8 cellular contexts compared by ENCODE assay signal in the genomic region with DNA sequence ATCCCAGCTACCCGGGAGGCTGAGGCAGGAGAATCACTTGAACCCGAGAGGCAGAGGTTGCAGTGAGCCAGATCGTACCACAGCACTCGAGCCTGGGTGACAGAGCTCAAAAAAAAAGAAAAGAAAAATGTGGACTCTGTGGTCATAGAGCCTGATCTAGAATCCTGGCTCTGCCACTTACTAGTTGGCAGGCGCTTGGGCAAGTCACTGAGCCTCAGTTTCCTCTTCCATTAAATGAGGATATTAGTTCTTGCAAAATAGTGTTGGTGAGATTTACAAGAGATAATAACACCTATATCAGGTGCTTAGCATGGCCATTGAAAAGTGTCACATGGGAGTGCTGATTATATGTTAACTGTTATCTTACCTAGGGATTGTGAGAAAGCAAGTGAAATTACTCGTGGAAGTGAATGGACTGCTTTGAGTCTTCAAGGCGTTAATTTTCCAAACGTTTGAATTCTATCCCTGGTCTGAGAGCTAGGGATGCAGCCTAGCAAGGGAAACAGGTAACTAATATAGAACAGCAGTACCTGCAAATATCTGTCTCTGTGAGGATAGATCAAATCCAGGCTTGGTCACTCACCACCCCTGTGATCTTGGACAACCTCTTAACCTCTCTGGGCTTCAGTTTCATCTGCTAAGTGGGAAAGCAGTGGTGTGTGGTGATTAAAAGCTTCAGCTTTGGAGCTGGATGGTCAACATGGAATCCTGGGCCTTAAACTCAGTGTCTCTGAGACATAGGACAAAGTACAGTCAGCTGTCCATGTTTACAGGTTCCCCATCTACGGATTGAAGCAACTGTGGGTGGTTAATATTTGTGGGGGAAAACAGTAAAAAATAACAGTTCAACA. TPM values are rescaled to one million over a fixed set of nuclear protein-coding genes. Genes with fewer than 3 reads are reported as not detected.
DNase-seq lines count a peak whose midpoint lies in the region; ATAC-seq and TF ChIP-seq lines count a peak whose summit lies in the region.

No MANE protein-coding gene starts in this region.

- peak overlapping the region; percentile 79 to 97 for H3K4me3 ChIP-seq in Panc1 (ENCODE audit: low read depth in 2 of 2, low read length in 2 of 2)
- H3K4me3 ChIP-seq in epithelial cell of esophagus (ENCODE audit: low read length), result peak overlapping the region; percentile 95
- H3K4me3 ChIP-seq in body of pancreas, result peak overlapping the region in 1 of 2 donors; percentile 70

- H3K27ac Mint-ChIP-seq in Calu3 (ENCODE audit: unreplicated experiment) (peak overlapping the region; percentile 97), progenitor cell of endocrine pancreas (no peak overlapping the region)

- no peak for DNase-seq in Calu3
- no peak for DNase-seq in Panc1 (ENCODE audit: low read depth, low spot score)
- no peak for DNase-seq in epithelial cell of esophagus (ENCODE audit: low read depth)
- DNase-seq in progenitor cell of endocrine pancreas (ENCODE audit: low spot score, unreplicated experiment), result no peak
- no peak for DNase-seq in head of caudate nucleus
- no peak for DNase-seq in NCI-H1417 treated with DMSO at 0.1 percent for 48 hours (lab: John Stamatoyannopoulos, UW)
- no peak for DNase-seq in body of pancreas
- DNase-seq in OCI-M2 (lab: John Stamatoyannopoulos, UW; ENCODE audit: unreplicated experiment), result no peak

- ATAC-seq in Panc1 (no peak), body of pancreas (no peak)

- in situ Hi-C loops in Panc1 (cut with HindIII; ENCODE audit: low pct_unique_long_range_greater_than_20kb, low sequenced_read_pairs), result no loop called here

- WGBS in body of pancreas, 2 donors, result 64 to 65% methylated on average over 9 of the region's 9 CpGs

- H3K4me1 ChIP-seq in Panc1 (ENCODE audit: control insufficient read depth, insufficient read depth, low read length) (peaks cover 7% of the 10 kb centered on the region; the same call in 1 of the 2 replicates), body of pancreas (peaks cover 23% of the 10 kb centered on the region)

- H3K4me1 Mint-ChIP-seq in Calu3 (ENCODE audit: low read depth, unreplicated experiment) (peaks cover 57% of the 10 kb centered on the region), progenitor cell of endocrine pancreas (ENCODE audit: low read depth) (peaks cover 5% of the 10 kb centered on the region)

- BruUV-seq in Calu3 (replicated peaks; lab: Mats Ljungman, UMichigan), result no TSS peak
- BruUV-seq in Panc1 (replicated peaks; lab: Mats Ljungman, UMichigan), result no TSS peak

- peak overlapping the region; percentile 94 for H3K27ac ChIP-seq in Panc1 (ENCODE audit: low read length)
- peak overlapping the region in 1 of 4 donors; percentile 60 for H3K27ac ChIP-seq in body of pancreas

- POLR2A ChIA-PET in Panc1 (lab: Charles Lee), result no interaction called here

- H3K9me3 ChIP-seq in Panc1 (ENCODE audit: control insufficient read depth, insufficient read depth, low read depth, low read length) (no peaks in the 10 kb centered on the region), body of pancreas (no peaks in the 10 kb centered on the region)

- H3K36me3 ChIP-seq in Panc1 (ENCODE audit: control insufficient read depth, insufficient read depth, low read length) (no peaks in the 10 kb centered on the region), body of pancreas (replicated peaks in 1 of 2; ENCODE audit: insufficient read depth in 1 of 2, low read depth in 2 of 2) (no peaks in the 10 kb centered on the region)

- peak overlapping the region; percentile 91 for H3K4me3 Mint-ChIP-seq in Calu3 (ENCODE audit: low read depth, unreplicated experiment)
- H3K4me3 Mint-ChIP-seq in progenitor cell of endocrine pancreas (ENCODE audit: low read depth), result peak overlapping the region; percentile 84

- H3K36me3 Mint-ChIP-seq in Calu3 (ENCODE audit: insufficient read depth, unreplicated experiment) (peaks cover 28% of the 10 kb centered on the region), progenitor cell of endocrine pancreas (ENCODE audit: insufficient read depth) (no peaks in the 10 kb centered on the region)

- H3K9me3 Mint-ChIP-seq in Calu3 (ENCODE audit: low read depth, unreplicated experiment) (peaks cover 2% of the 10 kb centered on the region), progenitor cell of endocrine pancreas (ENCODE audit: low read depth) (no peaks in the 10 kb centered on the region)

- H3K27me3 ChIP-seq in Panc1 (ENCODE audit: control insufficient read depth, insufficient read depth, low read length) (no peaks in the 10 kb centered on the region), body of pancreas (no peaks in the 10 kb centered on the region)

- CTCF ChIA-PET in Calu3 (lab: Charles Lee), result no interaction called here
- CTCF ChIA-PET in Panc1 (lab: Charles Lee), result no interaction called here

- TF ChIP-seq CTCF in Calu3 (IDR thresholded peaks at IDR 0.05; ENCODE audit: unreplicated experiment), result no peak
- TF ChIP-seq CTCF in Panc1 (IDR thresholded peaks at IDR 0.05), result no peak
- TF ChIP-seq CTCF in epithelial cell of esophagus (IDR thresholded peaks at IDR 0.05; ENCODE audit: insufficient read depth, low read depth, low read length, missing control alignments), result no peak
- TF ChIP-seq CTCF in progenitor cell of endocrine pancreas (IDR thresholded peaks at IDR 0.05; ENCODE audit: unreplicated experiment), result no peak
- TF ChIP-seq CTCF in body of pancreas (IDR thresholded peaks at IDR 0.05), result no peak

- intact Hi-C loops in Calu3 (cut with micrococcal nuclease; ENCODE audit: unreplicated experiment), result loop anchor here (2.0 kb wide), 1 partner anchor 95 kb away; no protein-coding TSS in a partner anchor
- intact Hi-C loops in Panc1 (cut with micrococcal nuclease; ENCODE audit: unreplicated experiment), result no loop called here
- intact Hi-C loops in head of caudate nucleus (cut with DNase I), result no loop called here
- intact Hi-C loops in body of pancreas (cut with DNase I), result no loop called here

- no peak for TF ChIP-seq POLR2A in body of pancreas (IDR thresholded peaks at IDR 0.05)

- H3K27me3 Mint-ChIP-seq in Calu3 (ENCODE audit: unreplicated experiment), result no peaks in the 10 kb centered on the region
- H3K27me3 Mint-ChIP-seq in progenitor cell of endocrine pancreas, result no peaks in the 10 kb centered on the region

RNA-seq across cellular contexts. Expression of gene NSMCE1, which starts 1.0 kb away (rescaled TPM):
- total RNA-seq in Calu3 (2022) (74.9 and 83.2 TPM in 2 replicates), Panc1 (2021; ENCODE audit: unreplicated experiment) (48.2 TPM), progenitor cell of endocrine pancreas (26.2 and 27.1 TPM in 2 replicates), body of pancreas (10 to 100 TPM; 20.1 to 29.1 TPM)
- polyA plus RNA-seq in Panc1 (2012; ENCODE audit: insufficient read length), result 81.0 TPM

RNA-seq across cellular contexts. Expression of gene IL4R, which starts 44.2 kb away (rescaled TPM):
- total RNA-seq in Calu3 (2022), result 99.0 and 108 TPM in 2 replicates
- 28.9 TPM for total RNA-seq in Panc1 (2021; ENCODE audit: unreplicated experiment)
- polyA plus RNA-seq in Panc1 (2012; ENCODE audit: insufficient read length), result 22.2 TPM
- total RNA-seq in progenitor cell of endocrine pancreas, result 23.4 and 23.6 TPM in 2 replicates
- total RNA-seq in body of pancreas, result 100 to 1,000 TPM in 1 of 2 donors, 10 to 100 TPM in 1; 29.7 to 236 TPM
